ENCODE assay signal across 27 cellular contexts in genomic region chr22:26097840-26098239, GRCh38.
"Had no signal": no experiment of that assay in that cellular context is flagged by ENCODE, and none has a peak within 500 bp of the region (broad histone marks: within the 10 kb centered on the region; RNA-seq: fewer than 3 reads in every experiment).

No MANE protein-coding gene starts in this region.

- H3K27ac ChIP-seq: adrenal gland, body of pancreas, coronary artery, dorsolateral prefrontal cortex, gastrocnemius medialis, hepatocyte, tibial nerve, VCaP had no signal

- DNase-seq: activated CD4-positive, alpha-beta T cell treated with anti-CD3 and anti-CD28 coated beads for 4 hours; activated CD4-positive, alpha-beta T cell treated with anti-CD3 and anti-CD28 coated beads, Interleukin-2, amount 50 U/mL, for 48 hours; activated CD8-positive, alpha-beta memory T cell treated with anti-CD3 and anti-CD28 coated beads, Interleukin-2, amount 50 U/mL, for 4 hours; activated effector memory CD4-positive, alpha-beta T cell treated with anti-CD3 and anti-CD28 coated beads, Interleukin-2, amount 50 U/mL, for 16 hours; activated naive CD4-positive, alpha-beta T cell treated with anti-CD3 and anti-CD28 coated beads for 36 hours; activated naive CD8-positive, alpha-beta T cell treated with anti-CD3 and anti-CD28 coated beads for 36 hours; activated T-cell treated with anti-CD3 and anti-CD28 coated beads, Interleukin-2, amount 50 U/mL, for 1 hour; adrenal gland; aorta; body of pancreas; dorsolateral prefrontal cortex; effector memory CD4-positive, alpha-beta T cell; gastrocnemius medialis; glutamatergic neuron; left cardiac atrium; left ventricle myocardium superior; mucosa of descending colon; right cardiac atrium; stimulated activated CD4-positive, alpha-beta T cell treated with anti-CD3 and anti-CD28 coated beads, Interleukin-15, amount 100 ng/mL, for 24 hours; stimulated activated naive CD4-positive, alpha-beta T cell treated with Interleukin-2 at 50 U/mL for 16 hours had no signal

- FAIRE-seq: keratinocyte had no signal

- H3K27ac Mint-ChIP-seq: activated naive CD4-positive, alpha-beta T cell treated with anti-CD3 and anti-CD28 coated beads for 36 hours; activated naive CD8-positive, alpha-beta T cell treated with anti-CD3 and anti-CD28 coated beads for 36 hours; activated T-helper 1 cell treated with anti-CD3 and anti-CD28 coated beads, Interleukin-12 subunit alpha, Interleukin-12 subunit beta, Interleukin-2, Interleukin-4 antibody, amounts not matched to agents 30 ng/mL and 10 ng/mL and 1 ng/mL, durations not matched to agents 14 hours and 24 hours and 36 hours; natural killer cell treated with Interleukin-12 subunit alpha and Interleukin-12 subunit beta and Interleukin-15 and Interleukin-18, amount 100 ng/mL, for 72 hours had no signal

- H3K9me3 ChIP-seq: adrenal gland, body of pancreas, gastrocnemius medialis, mucosa of descending colon had no signal

- H3K4me1 ChIP-seq: adrenal gland, body of pancreas, gastrocnemius medialis, tibial nerve had no signal

- H3K36me3 Mint-ChIP-seq: activated naive CD8-positive, alpha-beta T cell treated with anti-CD3 and anti-CD28 coated beads for 36 hours; natural killer cell treated with Interleukin-12 subunit alpha and Interleukin-12 subunit beta and Interleukin-15 and Interleukin-18, amount 100 ng/mL, for 72 hours had no signal

- ATAC-seq: body of pancreas; gastrocnemius medialis; left cardiac atrium; left ventricle myocardium superior; mucosa of descending colon; natural killer cell treated with Interleukin-12 subunit alpha and Interleukin-12 subunit beta and Interleukin-15 and Interleukin-18, amount 100 ng/mL, for 72 hours; right cardiac atrium had no signal

- H2AFZ ChIP-seq: hepatocyte had no signal

- H3K9me3 Mint-ChIP-seq: activated naive CD4-positive, alpha-beta T cell treated with anti-CD3 and anti-CD28 coated beads for 36 hours; activated T-helper 1 cell treated with anti-CD3 and anti-CD28 coated beads, Interleukin-12 subunit alpha, Interleukin-12 subunit beta, Interleukin-2, Interleukin-4 antibody, amounts not matched to agents 30 ng/mL and 10 ng/mL and 1 ng/mL, durations not matched to agents 14 hours and 24 hours and 36 hours; natural killer cell treated with Interleukin-12 subunit alpha and Interleukin-12 subunit beta and Interleukin-15 and Interleukin-18, amount 100 ng/mL, for 72 hours had no signal

- H3K36me3 ChIP-seq: adrenal gland, gastrocnemius medialis, tibial nerve had no signal

- H3K27me3 ChIP-seq: body of pancreas, hepatocyte, tibial nerve had no signal

- H3K4me2 ChIP-seq: hepatocyte had no signal

- H3K79me2 ChIP-seq: hepatocyte had no signal

- H3K4me3 ChIP-seq: adrenal gland, body of pancreas, coronary artery, dorsolateral prefrontal cortex, gastrocnemius medialis, hepatocyte, mucosa of descending colon, tibial nerve had no signal

- H3K4me3 Mint-ChIP-seq: activated naive CD4-positive, alpha-beta T cell treated with anti-CD3 and anti-CD28 coated beads for 36 hours; activated naive CD8-positive, alpha-beta T cell treated with anti-CD3 and anti-CD28 coated beads for 36 hours; activated T-helper 1 cell treated with anti-CD3 and anti-CD28 coated beads, Interleukin-12 subunit alpha, Interleukin-12 subunit beta, Interleukin-2, Interleukin-4 antibody, amounts not matched to agents 30 ng/mL and 10 ng/mL and 1 ng/mL, durations not matched to agents 14 hours and 24 hours and 36 hours; natural killer cell treated with Interleukin-12 subunit alpha and Interleukin-12 subunit beta and Interleukin-15 and Interleukin-18, amount 100 ng/mL, for 72 hours had no signal

- H3K4me1 Mint-ChIP-seq: activated naive CD8-positive, alpha-beta T cell treated with anti-CD3 and anti-CD28 coated beads for 36 hours had no signal
